ENCODE assay signal across 1 cellular context in the genomic region with DNA sequence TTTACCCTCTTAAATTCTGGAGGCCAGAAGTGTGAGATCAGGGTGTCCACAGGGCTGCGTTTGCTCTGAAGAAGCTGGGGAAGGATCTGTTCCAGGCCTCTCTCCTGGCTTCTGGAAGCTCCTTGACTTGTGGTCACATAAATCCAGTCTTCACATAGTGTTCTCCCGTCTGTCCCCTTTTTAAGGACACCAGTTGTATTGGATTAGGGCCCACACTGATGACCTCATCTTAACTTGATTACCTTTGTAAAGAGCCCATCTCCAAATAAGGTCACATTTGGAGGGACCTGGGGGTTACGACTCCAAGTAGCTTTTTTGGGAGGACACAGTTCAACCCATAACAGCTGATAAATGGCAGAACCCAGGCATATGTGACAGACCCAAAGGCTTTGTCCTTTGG.
TF ChIP-seq lines count a peak whose summit lies in the region.

No MANE protein-coding gene starts in this region.

TF ChIP-seq in GM23338, 12 proteins besides CTCF, POLR2A, EP300 and RAD21:
- TF ChIP-seq CREB1 (CRISPR knock-in tag; IDR thresholded peaks at IDR 0.05; ENCODE audit: low read depth) (peak; percentile 81), POLR2AphosphoS5 (IDR thresholded peaks at IDR 0.05; ENCODE audit: low read depth) (no peak)
